8 cellular contexts compared by ENCODE assay signal in the genomic region with DNA sequence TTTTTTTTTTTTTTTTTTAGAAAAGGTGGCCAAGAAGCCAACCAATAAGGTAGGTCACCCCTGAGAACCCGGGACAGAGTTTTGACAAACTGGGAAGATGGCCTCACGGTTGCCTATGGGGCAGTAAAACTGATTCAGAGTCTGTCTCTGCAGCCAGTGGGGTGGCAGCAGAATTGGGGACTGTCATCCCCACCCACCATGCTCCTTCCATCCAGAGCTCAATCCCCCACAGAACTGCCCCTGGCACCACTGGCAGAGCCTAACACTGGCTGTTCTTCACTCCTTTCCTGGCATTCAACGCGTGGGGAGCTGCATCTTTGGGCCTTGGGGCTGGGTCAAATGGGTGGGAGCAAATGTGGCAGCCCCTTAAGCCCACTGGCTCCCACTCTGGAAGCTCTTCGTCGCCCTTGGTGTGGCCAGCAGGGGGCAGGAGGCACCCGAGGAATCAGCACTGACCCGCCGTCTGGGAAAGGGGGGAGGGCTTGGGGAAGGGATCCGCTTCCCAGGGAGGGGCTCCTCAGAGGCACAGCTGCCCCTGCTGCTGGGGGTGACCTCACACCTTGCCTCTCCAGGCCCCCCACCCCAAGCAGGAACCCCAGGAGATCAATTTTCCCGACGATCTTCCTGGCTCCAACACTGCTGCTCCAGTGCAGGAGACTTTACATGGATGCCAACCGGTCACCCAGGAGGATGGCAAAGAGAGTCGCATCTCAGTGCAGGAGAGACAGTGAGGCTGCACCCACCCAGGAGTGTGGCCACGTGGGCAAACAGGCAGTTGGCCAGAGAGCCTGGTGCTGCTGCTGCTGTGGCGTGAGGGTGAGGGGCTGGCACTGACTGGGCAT. TPM values are rescaled to one million over a fixed set of nuclear protein-coding genes. Genes with fewer than 3 reads are reported as not detected.
A peak's percentile ranks its signal among the peaks of the same experiment; 100 is the strongest.
DNase-seq lines count a peak whose midpoint lies in the region; ATAC-seq and TF ChIP-seq lines count a peak whose summit lies in the region.

No MANE protein-coding gene starts in this region.

- no peak overlapping the region for H3K27ac Mint-ChIP-seq in HFFc6
- H3K27ac Mint-ChIP-seq in activated T-helper 1 cell treated with anti-CD3 and anti-CD28 coated beads, Interleukin-12 subunit alpha, Interleukin-12 subunit beta, Interleukin-2, Interleukin-4 antibody, amounts not matched to agents 30 ng/mL and 10 ng/mL and 1 ng/mL, durations not matched to agents 14 hours and 24 hours and 36 hours = no peak overlapping the region

- peak overlapping the region; percentile 64 for H3K4me2 ChIP-seq in BLaER1

- H3K27me3 ChIP-seq in BLaER1 (no peaks in the 10 kb centered on the region), adipocyte (replicated peaks; ENCODE audit: control insufficient read depth, insufficient read depth, low read length) (peaks cover 40% of the 10 kb centered on the region), kidney epithelial cell (ENCODE audit: control insufficient read depth, insufficient read depth, low read length) (peaks cover 5% of the 10 kb centered on the region)

- no peaks in the 10 kb centered on the region for H3K9me3 ChIP-seq in BLaER1
- no peaks in the 10 kb centered on the region for H3K9me3 ChIP-seq in adipocyte (ENCODE audit: control insufficient read depth, low read length)

- peaks cover 14% of the 10 kb centered on the region; the same call in 1 of the 2 replicates for H4K20me1 ChIP-seq in BLaER1

- H3K4me3 ChIP-seq in BLaER1 (no peak overlapping the region), adipocyte (ENCODE audit: low read length) (no peak overlapping the region), kidney epithelial cell (ENCODE audit: low read depth, low read length) (no peak overlapping the region)

- peaks cover 25% of the 10 kb centered on the region for H3K27me3 Mint-ChIP-seq in HFFc6 (ENCODE audit: insufficient read depth)
- peaks cover 23% of the 10 kb centered on the region for H3K27me3 Mint-ChIP-seq in activated T-helper 1 cell treated with anti-CD3 and anti-CD28 coated beads, Interleukin-12 subunit alpha, Interleukin-12 subunit beta, Interleukin-2, Interleukin-4 antibody, amounts not matched to agents 30 ng/mL and 10 ng/mL and 1 ng/mL, durations not matched to agents 14 hours and 24 hours and 36 hours (ENCODE audit: insufficient read depth)

- TF ChIP-seq CTCF in HFFc6 (IDR thresholded peaks at IDR 0.05) (peak; percentile 84), kidney epithelial cell (IDR thresholded peaks at IDR 0.05; ENCODE audit: insufficient read depth, low read length, poor library complexity, severe bottlenecking) (peak; percentile 80)

- H3K4me1 Mint-ChIP-seq in HFFc6 (ENCODE audit: low read depth) = peaks cover 8% of the 10 kb centered on the region
- H3K4me1 Mint-ChIP-seq in activated T-helper 1 cell treated with anti-CD3 and anti-CD28 coated beads, Interleukin-12 subunit alpha, Interleukin-12 subunit beta, Interleukin-2, Interleukin-4 antibody, amounts not matched to agents 30 ng/mL and 10 ng/mL and 1 ng/mL, durations not matched to agents 14 hours and 24 hours and 36 hours (ENCODE audit: low read depth) = no peaks in the 10 kb centered on the region

- H3K9ac ChIP-seq in BLaER1 = no peak overlapping the region
- no peak overlapping the region for H3K9ac ChIP-seq in adipocyte (ENCODE audit: low read length)

- H3K27ac ChIP-seq in BLaER1 = no peak overlapping the region

- intact Hi-C loops in activated T-helper 1 cell treated with anti-CD3 and anti-CD28 coated beads, Interleukin-12 subunit alpha, Interleukin-12 subunit beta, Interleukin-2, Interleukin-4 antibody, amounts not matched to agents 30 ng/mL and 10 ng/mL and 1 ng/mL, durations not matched to agents 14 hours and 24 hours and 36 hours (cut with micrococcal nuclease) = no loop called here

- no peak for ATAC-seq in GM18907 (IDR thresholded peaks at IDR 0.05; ENCODE audit: unreplicated experiment)

- H3K36me3 ChIP-seq in BLaER1 (peaks cover 32% of the 10 kb centered on the region), adipocyte (ENCODE audit: control insufficient read depth, insufficient read depth, low read length, severe bottlenecking) (peaks cover 4% of the 10 kb centered on the region), kidney epithelial cell (ENCODE audit: control insufficient read depth, insufficient read depth, low read length) (peaks cover 3% of the 10 kb centered on the region)

- H3K4me1 ChIP-seq in BLaER1 (peaks cover 34% of the 10 kb centered on the region), adipocyte (ENCODE audit: control insufficient read depth, insufficient read depth, low read length) (no peaks in the 10 kb centered on the region)

- no peaks in the 10 kb centered on the region for H3K9me3 Mint-ChIP-seq in HFFc6
- H3K9me3 Mint-ChIP-seq in activated T-helper 1 cell treated with anti-CD3 and anti-CD28 coated beads, Interleukin-12 subunit alpha, Interleukin-12 subunit beta, Interleukin-2, Interleukin-4 antibody, amounts not matched to agents 30 ng/mL and 10 ng/mL and 1 ng/mL, durations not matched to agents 14 hours and 24 hours and 36 hours = no peaks in the 10 kb centered on the region

- H3K36me3 Mint-ChIP-seq in HFFc6 (ENCODE audit: low read depth) = no peaks in the 10 kb centered on the region
- H3K36me3 Mint-ChIP-seq in activated T-helper 1 cell treated with anti-CD3 and anti-CD28 coated beads, Interleukin-12 subunit alpha, Interleukin-12 subunit beta, Interleukin-2, Interleukin-4 antibody, amounts not matched to agents 30 ng/mL and 10 ng/mL and 1 ng/mL, durations not matched to agents 14 hours and 24 hours and 36 hours (ENCODE audit: low read depth) = no peaks in the 10 kb centered on the region

- DNase-seq in HFFc6 (no peak), adipocyte (ENCODE audit: low read depth) (peak; percentile 52), kidney epithelial cell (ENCODE audit: low read depth) (no peak), foreskin melanocyte (no peak)
- DNase-seq in activated T-helper 1 cell treated with anti-CD3 and anti-CD28 coated beads, Interleukin-12 subunit alpha, Interleukin-12 subunit beta, Interleukin-2, Interleukin-4 antibody, amounts not matched to agents 30 ng/mL and 10 ng/mL and 1 ng/mL, durations not matched to agents 14 hours and 24 hours and 36 hours (ENCODE audit: low spot score) = no peak
- DNase-seq in activated CD8-positive, alpha-beta memory T cell treated with anti-CD3 and anti-CD28 coated beads, Interleukin-2, amount 50 U/mL, for 4 hours = no peak

- H3K4me3 Mint-ChIP-seq in HFFc6 = no peak overlapping the region
- H3K4me3 Mint-ChIP-seq in activated T-helper 1 cell treated with anti-CD3 and anti-CD28 coated beads, Interleukin-12 subunit alpha, Interleukin-12 subunit beta, Interleukin-2, Interleukin-4 antibody, amounts not matched to agents 30 ng/mL and 10 ng/mL and 1 ng/mL, durations not matched to agents 14 hours and 24 hours and 36 hours = no peak overlapping the region

RNA-seq across cellular contexts. Expression of a gene that starts 10.4 kb away (rescaled TPM):
- total RNA-seq in HFFc6 (2021; fragmentation: NEBNext Ultra II Directional; extraction: Animal tissue kit (Norgen Biotek cat#: 25700)) = 1 to 10 TPM in 2 of 6 experiments, under 1 TPM in 4; 0.34 to 3.6 (median 0.62) TPM
- 57.6 and 58.3 TPM in 2 replicates for total RNA-seq in kidney epithelial cell
- total RNA-seq in activated T-helper 1 cell treated with anti-CD3 and anti-CD28 coated beads, Interleukin-12 subunit alpha, Interleukin-12 subunit beta, Interleukin-2, Interleukin-4 antibody, amounts not matched to agents 30 ng/mL and 10 ng/mL and 1 ng/mL, durations not matched to agents 14 hours and 24 hours and 36 hours = 2.0 TPM in 2 replicates

RNA-seq across cellular contexts. Expression of a gene that starts 38.8 kb away (rescaled TPM):
- 10 to 100 TPM; 15.3 to 25.1 (median 23.2) TPM for total RNA-seq in HFFc6 (2021; fragmentation: NEBNext Ultra II Directional; extraction: Animal tissue kit (Norgen Biotek cat#: 25700))
- total RNA-seq in kidney epithelial cell = 30.5 and 31.4 TPM in 2 replicates
- 30.4 and 32.9 TPM in 2 replicates for total RNA-seq in activated T-helper 1 cell treated with anti-CD3 and anti-CD28 coated beads, Interleukin-12 subunit alpha, Interleukin-12 subunit beta, Interleukin-2, Interleukin-4 antibody, amounts not matched to agents 30 ng/mL and 10 ng/mL and 1 ng/mL, durations not matched to agents 14 hours and 24 hours and 36 hours

Comparison
In these comparisons a context has a peak if more than half of its experiments do, and no peak if none do; other contexts are left out.
1. RNA of a gene that starts 10.4 kb away (total RNA-seq): 57.6 to 58.3 TPM in kidney epithelial cell; 2.0 TPM in activated T-helper 1 cell treated with anti-CD3 and anti-CD28 coated beads, Interleukin-12 subunit alpha, Interleukin-12 subunit beta, Interleukin-2, Interleukin-4 antibody, amounts not matched to agents 30 ng/mL and 10 ng/mL and 1 ng/mL, durations not matched to agents 14 hours and 24 hours and 36 hours and 0.34 to 3.6 TPM in HFFc6; every median in the first group is over 10 times any median in the second.